Comparison of ENCODE assay signal across 6 cellular contexts in genomic region chr12:102255687-102256086, GRCh38. TPM values are rescaled to one million over a fixed set of nuclear protein-coding genes. Genes with fewer than 3 reads are reported as not detected.
"Had no signal": no experiment of that assay in that cellular context is flagged by ENCODE, and none has a peak within 500 bp of the region (broad histone marks: within the 10 kb centered on the region; RNA-seq: fewer than 3 reads in every experiment).

No MANE protein-coding gene starts in this region.

RNA-seq across cellular contexts. Expression of gene PMCH, which starts 58.1 kb away (rescaled TPM):
- total RNA-seq: activated B cell treated with CpG ODN at 0.5 μM for 24 hours; activated CD4-positive, alpha-beta T cell treated with anti-CD3 and anti-CD28 coated beads, Interleukin-2, amount 10 ng/mL, durations not matched to agents 7 days and 5 days; activated CD8-positive, alpha-beta T cell treated with anti-CD3 and anti-CD28 coated beads for 36 hours; activated CD8-positive, alpha-beta T cell treated with anti-CD3 and anti-CD28 coated beads, Interleukin-2, amount 10 ng/mL, durations not matched to agents 7 days and 5 days; T-helper 17 cell; WTC11 had no signal
